ENCODE assay signal across 34 cellular contexts in genomic region chr3:187533797-187534196, GRCh38.
"Had no signal": no experiment of that assay in that cellular context is flagged by ENCODE, and none has a peak within 500 bp of the region (broad histone marks: within the 10 kb centered on the region; RNA-seq: fewer than 3 reads in every experiment).

No MANE protein-coding gene starts in this region.

- H3K4me1 Mint-ChIP-seq: activated CD4-positive, alpha-beta T cell treated with anti-CD3 and anti-CD28 coated beads for 36 hours; activated CD4-positive, alpha-beta T cell treated with anti-CD3 and anti-CD28 coated beads, Interleukin-2, amount 10 ng/mL, durations not matched to agents 7 days and 5 days; activated naive CD8-positive, alpha-beta T cell treated with anti-CD3 and anti-CD28 coated beads, Interleukin-2, amount 50 U/mL, for 24 hours; central memory CD8-positive, alpha-beta T cell had no signal

- H3K9me3 Mint-ChIP-seq: activated CD4-positive, alpha-beta T cell treated with anti-CD3 and anti-CD28 coated beads, Interleukin-2, amount 10 ng/mL, durations not matched to agents 7 days and 5 days; activated naive CD4-positive, alpha-beta T cell treated with anti-CD3 and anti-CD28 coated beads for 36 hours; activated naive CD8-positive, alpha-beta T cell treated with anti-CD3 and anti-CD28 coated beads, Interleukin-2, amount 50 U/mL, for 24 hours; activated T-cell treated with anti-CD3 and anti-CD28 coated beads, Interleukin-2, amount 50 U/mL, for 24 hours; central memory CD8-positive, alpha-beta T cell; T-helper 1 cell treated with Interleukin-12 subunit alpha and Interleukin-12 subunit beta and Interleukin-4 antibody, amounts not matched to agents 30 μg/mL and 1 μg/mL, for 36 hours; T-helper 2 cell treated with Interferon-gamma antibody and Interleukin-4, amounts not matched to agents 5 μg/mL and 100 μg/mL, for 36 hours had no signal

- H3K4me3 Mint-ChIP-seq: activated CD4-positive, alpha-beta T cell treated with anti-CD3 and anti-CD28 coated beads for 36 hours; activated CD4-positive, alpha-beta T cell treated with anti-CD3 and anti-CD28 coated beads, Interleukin-2, amount 10 ng/mL, durations not matched to agents 7 days and 5 days; activated CD8-positive, alpha-beta T cell treated with anti-CD3 and anti-CD28 coated beads, Interleukin-2, amount 10 ng/mL, durations not matched to agents 7 days and 5 days; activated naive CD4-positive, alpha-beta T cell treated with anti-CD3 and anti-CD28 coated beads for 36 hours; activated naive CD8-positive, alpha-beta T cell; activated naive CD8-positive, alpha-beta T cell treated with anti-CD3 and anti-CD28 coated beads, Interleukin-2, amount 50 U/mL, for 24 hours; activated T-cell treated with anti-CD3 and anti-CD28 coated beads, Interleukin-2, amount 50 U/mL, for 24 hours; central memory CD8-positive, alpha-beta T cell; T-helper 1 cell treated with Interleukin-12 subunit alpha and Interleukin-12 subunit beta and Interleukin-4 antibody, amounts not matched to agents 30 μg/mL and 1 μg/mL, for 36 hours; T-helper 2 cell treated with Interferon-gamma antibody and Interleukin-4, amounts not matched to agents 5 μg/mL and 100 μg/mL, for 36 hours had no signal

- H3K4me1 ChIP-seq: Peyer's patch, SJSA1 had no signal

- H3K27ac Mint-ChIP-seq: activated CD4-positive, alpha-beta T cell treated with anti-CD3 and anti-CD28 coated beads for 36 hours; activated CD4-positive, alpha-beta T cell treated with anti-CD3 and anti-CD28 coated beads, Interleukin-2, amount 10 ng/mL, durations not matched to agents 7 days and 5 days; activated CD8-positive, alpha-beta T cell treated with anti-CD3 and anti-CD28 coated beads, Interleukin-2, amount 10 ng/mL, durations not matched to agents 7 days and 5 days; activated naive CD4-positive, alpha-beta T cell treated with anti-CD3 and anti-CD28 coated beads for 36 hours; activated naive CD8-positive, alpha-beta T cell; activated naive CD8-positive, alpha-beta T cell treated with anti-CD3 and anti-CD28 coated beads, Interleukin-2, amount 50 U/mL, for 24 hours; activated T-cell treated with anti-CD3 and anti-CD28 coated beads, Interleukin-2, amount 50 U/mL, for 24 hours; T-helper 1 cell treated with Interleukin-12 subunit alpha and Interleukin-12 subunit beta and Interleukin-4 antibody, amounts not matched to agents 30 μg/mL and 1 μg/mL, for 36 hours; T-helper 2 cell treated with Interferon-gamma antibody and Interleukin-4, amounts not matched to agents 5 μg/mL and 100 μg/mL, for 36 hours had no signal

- H3K27me3 ChIP-seq: brain microvascular endothelial cell, Peyer's patch had no signal

- H3K36me3 ChIP-seq: brain microvascular endothelial cell, MG63, Peyer's patch, SJSA1 had no signal

- H3K9me3 ChIP-seq: MG63, Peyer's patch, SJSA1, SK-N-SH had no signal

- H3K4me2 ChIP-seq: SK-N-SH had no signal

- ATAC-seq: activated CD4-positive, alpha-beta T cell treated with anti-CD3 and anti-CD28 coated beads for 36 hours; activated CD4-positive, CD25-positive, alpha-beta regulatory T cell treated with anti-CD3 and anti-CD28 coated beads, Interleukin-2, amount 50 U/mL, for 24 hours; activated CD8-positive, alpha-beta T cell treated with anti-CD3 and anti-CD28 coated beads, Interleukin-2, amount 10 ng/mL, durations not matched to agents 7 days and 5 days; activated naive CD8-positive, alpha-beta T cell treated with anti-CD3 and anti-CD28 coated beads, Interleukin-2, amount 50 U/mL, for 24 hours; PC-3 had no signal

- H3K36me3 Mint-ChIP-seq: activated naive CD8-positive, alpha-beta T cell had no signal

- H3K9ac ChIP-seq: SK-N-SH had no signal

- H3K27me3 Mint-ChIP-seq: activated naive CD8-positive, alpha-beta T cell treated with anti-CD3 and anti-CD28 coated beads, Interleukin-2, amount 50 U/mL, for 24 hours had no signal

- H3K4me3 ChIP-seq: MG63, Peyer's patch, SJSA1 had no signal

- H3K27ac ChIP-seq: brain microvascular endothelial cell, Peyer's patch, SJSA1 had no signal

- DNase-seq: activated CD4-positive, alpha-beta T cell treated with anti-CD3 and anti-CD28 coated beads for 36 hours; activated CD4-positive, alpha-beta T cell treated with anti-CD3 and anti-CD28 coated beads, Interleukin-2, amount 10 ng/mL, durations not matched to agents 7 days and 5 days; activated CD4-positive, alpha-beta T cell treated with anti-CD3 and anti-CD28 coated beads, Interleukin-2, amount 50 U/mL, for 48 hours; activated CD8-positive, alpha-beta T cell treated with anti-CD3 and anti-CD28 coated beads, Interleukin-2, amount 10 ng/mL, durations not matched to agents 7 days and 5 days; activated gamma-delta T cell treated with Interleukin-2 at 50 U/mL for 16 hours; activated naive CD4-positive, alpha-beta T cell treated with anti-CD3 and anti-CD28 coated beads for 36 hours; activated naive CD8-positive, alpha-beta T cell treated with anti-CD3 and anti-CD28 coated beads, Interleukin-2, amount 50 U/mL, for 24 hours; activated T-cell treated with anti-CD3 and anti-CD28 coated beads, Interleukin-2, amount 50 U/mL, for 24 hours; anterior cingulate cortex; brain microvascular endothelial cell; Kasumi-1; KG1; MG63; NCI-H1048; NCI-H1105 treated with DMSO at 0.1 percent for 48 hours; NCI-H1436; NCI-H1694; NCI-H1930; NCI-H2081 treated with DMSO at 0.1 percent for 48 hours; NCI-H510A; NCI-H526; NCI-H748 treated with DMSO at 0.1 percent for 48 hours; NK-92 treated with Interleukin-12 subunit alpha and Interleukin-12 subunit beta, amount 100 ng/mL, for 24 hours; PC-3; Peyer's patch; RPMI8226; SHP77 treated with DMSO at 0.1 percent for 48 hours; SK-N-SH had no signal
